11 cellular contexts compared by ENCODE assay signal in the genomic region with DNA sequence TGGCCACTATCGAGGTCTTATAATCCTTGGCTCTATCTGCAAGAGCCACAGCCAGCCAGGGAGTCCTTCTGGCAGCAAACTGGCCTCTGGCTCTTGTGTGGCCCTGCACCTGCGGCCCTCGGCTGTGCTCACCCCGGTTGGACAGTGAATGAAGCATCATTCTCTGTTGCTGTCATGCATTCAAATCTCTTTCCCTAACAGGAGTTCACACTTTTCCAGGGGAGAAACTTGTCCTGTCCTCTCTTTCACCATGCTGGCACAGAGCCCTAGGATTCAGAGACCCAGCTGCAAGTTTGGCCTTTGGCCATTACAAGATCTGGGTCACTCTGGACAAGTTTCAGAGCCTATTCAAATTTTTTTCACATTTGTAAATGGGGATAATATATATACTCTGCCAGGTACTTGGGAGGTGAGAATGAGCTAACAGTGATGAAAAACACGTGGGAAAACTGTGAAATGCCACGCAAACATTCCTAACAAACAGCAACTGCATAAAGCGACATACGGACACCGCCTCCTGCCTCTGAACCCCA. TPM values are rescaled to one million over a fixed set of nuclear protein-coding genes. Genes with fewer than 3 reads are reported as not detected.
DNase-seq lines count a peak whose midpoint lies in the region; ATAC-seq, FAIRE-seq and TF ChIP-seq lines count a peak whose summit lies in the region.
"Had no signal": no experiment of that assay in that cellular context is flagged by ENCODE, and none has a peak within 500 bp of the region (broad histone marks: within the 10 kb centered on the region; RNA-seq: fewer than 3 reads in every experiment).

No MANE protein-coding gene starts in this region.

- no peak for FAIRE-seq in small intestine (lab: Jason Lieb, UNC)

- dilution Hi-C loops in mammary epithelial cell (cut with HindIII; ENCODE audit: low sequenced_read_pairs): no loop called here

- H3K9me2 ChIP-seq in GM23248 (ENCODE audit: insufficient read depth): no peaks in the 10 kb centered on the region

- no peaks in the 10 kb centered on the region for H3K9me3 ChIP-seq in GM23248 (ENCODE audit: low read depth)
- H3K9me3 ChIP-seq in mammary epithelial cell (replicated peaks; ENCODE audit: insufficient read depth, low read length): no peaks in the 10 kb centered on the region
- H3K9me3 ChIP-seq in right cardiac atrium (ENCODE audit: control insufficient read depth, low read length): no peaks in the 10 kb centered on the region
- H3K9me3 ChIP-seq in small intestine (ENCODE audit: control insufficient read depth, low read depth): no peaks in the 10 kb centered on the region

- H3K27me3 ChIP-seq in GM23248 (replicated peaks; ENCODE audit: insufficient read depth) (no peaks in the 10 kb centered on the region), mammary epithelial cell (ENCODE audit: insufficient read depth, low read length) (no peaks in the 10 kb centered on the region), right cardiac atrium (ENCODE audit: control insufficient read depth, insufficient read depth) (no peaks in the 10 kb centered on the region), small intestine (ENCODE audit: control insufficient read depth in 2 of 2, insufficient read depth in 2 of 2, low read length in 2 of 2) (no peaks in the 10 kb centered on the region)

- DNase-seq in GM23248 (peak; percentile 91), mammary epithelial cell (no peak), right cardiac atrium (peak in 2 of 3 donors; percentile 45 to 53), OCI-M1 (lab: John Stamatoyannopoulos, UW) (no peak), small intestine (no peak)
- DNase-seq in activated CD8-positive, alpha-beta memory T cell treated with anti-CD3 and anti-CD28 coated beads, Interleukin-2, amount 50 U/mL, for 48 hours: no peak
- no peak for DNase-seq in stimulated activated CD8-positive, alpha-beta memory T cell treated with anti-CD3 and anti-CD28 coated beads, Interleukin-4, amount 100 ng/mL, for 48 hours
- DNase-seq: activated CD4-positive, alpha-beta memory T cell treated with anti-CD3 and anti-CD28 coated beads, Interleukin-2, amount 10 ng/mL, durations not matched to agents 7 days and 5 days; DMS153 had no signal

- peaks cover 46% of the 10 kb centered on the region for H3K4me1 ChIP-seq in GM23248 (ENCODE audit: insufficient read depth)
- peaks cover 41% of the 10 kb centered on the region for H3K4me1 ChIP-seq in mammary epithelial cell (ENCODE audit: insufficient read depth, low read length)
- peaks cover 4% of the 10 kb centered on the region for H3K4me1 ChIP-seq in right cardiac atrium (ENCODE audit: control insufficient read depth, insufficient read depth, low read length)
- peaks cover 0 to 8% of the 10 kb centered on the region in 2 donors for H3K4me1 ChIP-seq in small intestine (ENCODE audit: control insufficient read depth in 2 of 2, insufficient read depth in 1 of 2, low read depth in 1 of 2, low read length in 1 of 2)

- H3K4me3 ChIP-seq in GM23248: peak overlapping the region; percentile 14
- H3K4me3 ChIP-seq in mammary epithelial cell (replicated peaks in 1 of 3; ENCODE audit: insufficient read depth in 1 of 3, low read depth in 2 of 3, low read length in 3 of 3): no peak overlapping the region
- H3K4me3 ChIP-seq in right cardiac atrium (ENCODE audit: low read length): no peak overlapping the region
- H3K4me3 ChIP-seq in skin epidermis: no peak overlapping the region
- no peak overlapping the region for H3K4me3 ChIP-seq in small intestine (ENCODE audit: low read depth in 1 of 2, low read length in 2 of 2)
- H3K4me3 ChIP-seq: SK-N-MC had no signal

- H3K9ac ChIP-seq in GM23248: peak overlapping the region; percentile 95
- no peak overlapping the region for H3K9ac ChIP-seq in mammary epithelial cell (ENCODE audit: insufficient read depth, low read length)

- H3K36me3 ChIP-seq in GM23248 (ENCODE audit: low read depth) (peaks cover 14% of the 10 kb centered on the region; the same call in 1 of the 2 replicates), mammary epithelial cell (ENCODE audit: insufficient read depth, low read length) (peaks cover 9% of the 10 kb centered on the region), small intestine (ENCODE audit: control insufficient read depth in 2 of 2, insufficient read depth in 2 of 2, low read length in 2 of 2) (peaks cover 4 to 7% of the 10 kb centered on the region in 2 donors)

- in situ Hi-C loops in GM23248 (cut with MboI): no loop called here
- in situ Hi-C loops in mammary epithelial cell (cut with MboI; ENCODE audit: low sequenced_read_pairs in 2 of 2): no loop called here

- H3K4me2 ChIP-seq in GM23248 (ENCODE audit: unreplicated experiment): peak overlapping the region; percentile 85
- peak overlapping the region; percentile 26 for H3K4me2 ChIP-seq in mammary epithelial cell (ENCODE audit: insufficient read depth, low read depth, low read length)

- H4K20me1 ChIP-seq in GM23248 (ENCODE audit: insufficient read depth) (no peaks in the 10 kb centered on the region), mammary epithelial cell (ENCODE audit: insufficient read depth, low read length) (no peaks in the 10 kb centered on the region)

- H3K27ac ChIP-seq in GM23248 (peak overlapping the region; percentile 100), mammary epithelial cell (ENCODE audit: insufficient read depth, low read depth, low read length) (peak overlapping the region; percentile 77), right cardiac atrium (ENCODE audit: low read length) (peak overlapping the region; percentile 43), skin epidermis (peak overlapping the region in 17 of 21 experiments; percentile 28 to 81 (median 52)), small intestine (ENCODE audit: low read depth in 1 of 2, low read length in 1 of 2) (peak overlapping the region in 1 of 2 donors; percentile 84)
- H3K27ac ChIP-seq: SK-N-MC had no signal

- H3K79me2 ChIP-seq in GM23248 (ENCODE audit: insufficient read depth): peaks cover 49% of the 10 kb centered on the region
- peaks cover 18% of the 10 kb centered on the region for H3K79me2 ChIP-seq in mammary epithelial cell (ENCODE audit: insufficient read depth, low read length)

- intact Hi-C loops in mammary epithelial cell (cut with micrococcal nuclease): loop anchor here (5.0 kb wide), 1 partner anchor 109 kb away; no protein-coding TSS in a partner anchor
- intact Hi-C loops in right cardiac atrium (cut with DNase I): loop anchor here in 1 of 4 donors (10.0 kb wide), 1 partner anchor 124 kb away; a partner anchor contains a TSS

- CTCF ChIA-PET in mammary epithelial cell (lab: Charles Lee; ENCODE audit: low non-redundant PET): no interaction called here

- 2 to 5% methylated on average over 9 of the region's 9 CpGs for WGBS in GM23248 (ENCODE audit: low coverage in 1 of 2, low lambda C conversion rate in 2 of 2, missing lambda C conversion rate in 2 of 2), 2 experiments
- WGBS in mammary epithelial cell (ENCODE audit: low coverage, missing lambda C conversion rate): 73% methylated on average over 7 of the region's 9 CpGs
- WGBS in right cardiac atrium: 44% methylated on average over 9 of the region's 9 CpGs
- 63 to 68% (median 67%) methylated on average over 9 of the region's 9 CpGs for WGBS in small intestine, 3 donors

- H2AFZ ChIP-seq in GM23248 (no peak overlapping the region), mammary epithelial cell (ENCODE audit: low read depth, low read length) (peak overlapping the region; percentile 2)

- BruUV-seq in mammary epithelial cell (replicated peaks; lab: Mats Ljungman, UMichigan): no TSS peak

- TF ChIP-seq CTCF in mammary epithelial cell (conservative IDR thresholded peaks at IDR 0.05 in 1 of 2, IDR thresholded peaks at IDR 0.05 in 1 of 2; ENCODE audit: extremely low read depth in 1 of 2, insufficient read depth in 1 of 2, low read depth in 1 of 2, low read length in 2 of 2): no peak

- peaks cover 38% of the 10 kb centered on the region for H3F3A ChIP-seq in GM23248 (ENCODE audit: insufficient read depth)

- ATAC-seq in right cardiac atrium: peak; percentile 3 to 5

RNA-seq across cellular contexts. Expression of a gene that starts 34.2 kb away (rescaled TPM):
- 73.2 and 91.0 TPM in 2 replicates for total RNA-seq in GM23248 (2014; rRNA removed; shearing (Covaris generic))
- polyA plus RNA-seq in GM23248 (2016; fragmentation: Nextera tagmentation; extraction: Ambion mirVana) (82.7 and 83.7 TPM in 2 replicates), mammary epithelial cell (41.1 TPM), right cardiac atrium (32.2 TPM), small intestine (10 to 100 TPM in 1 of 3 donors, 1 to 10 TPM in 2; 7.3 to 31.9 (median 8.7) TPM)
- total RNA-seq in mammary epithelial cell (10 to 100 TPM; 26.2 to 68.5 TPM), right cardiac atrium (10 to 100 TPM; 48.2 to 55.8 (median 49.5) TPM)
- 58.2 TPM for polyA minus RNA-seq in mammary epithelial cell

RNA-seq across cellular contexts. Expression of a gene that starts 36.8 kb away (rescaled TPM):
- total RNA-seq in GM23248 (2014; rRNA removed; shearing (Covaris generic)): 68.1 and 73.0 TPM in 2 replicates
- 34.6 and 37.1 TPM in 2 replicates for polyA plus RNA-seq in GM23248 (2016; fragmentation: Nextera tagmentation; extraction: Ambion mirVana)
- 10 to 100 TPM; 17.0 to 48.5 TPM for total RNA-seq in mammary epithelial cell
- polyA plus RNA-seq in mammary epithelial cell: 13.9 TPM
- 5.3 TPM for polyA minus RNA-seq in mammary epithelial cell
- 10 to 100 TPM in 1 of 4 donors, 1 to 10 TPM in 3; 4.8 to 13.7 (median 7.1) TPM for total RNA-seq in right cardiac atrium
- 20.5 TPM for polyA plus RNA-seq in right cardiac atrium
- 10 to 100 TPM in 2 of 3 donors, 1 to 10 TPM in 1; 9.6 to 26.5 (median 17.2) TPM for polyA plus RNA-seq in small intestine

RNA-seq across cellular contexts. Expression of a gene that starts 57.0 kb away (rescaled TPM):
- total RNA-seq in GM23248 (2014; rRNA removed; shearing (Covaris generic)): 5.5 and 28.3 TPM in 2 replicates
- 5.6 and 6.5 TPM in 2 replicates for polyA plus RNA-seq in GM23248 (2016; fragmentation: Nextera tagmentation; extraction: Ambion mirVana)
- total RNA-seq in mammary epithelial cell: 10 to 100 TPM; 12.8 to 20.2 TPM
- polyA plus RNA-seq in mammary epithelial cell: 7.8 TPM
- polyA minus RNA-seq in mammary epithelial cell: 7.9 TPM
- 10 to 100 TPM; 16.0 to 25.2 (median 17.6) TPM for total RNA-seq in right cardiac atrium
- polyA plus RNA-seq in right cardiac atrium: 16.0 TPM
- 10 to 100 TPM; 13.8 to 27.1 (median 21.6) TPM for polyA plus RNA-seq in small intestine

Comparison
In these comparisons a context has a peak if more than half of its experiments do, and no peak if none do; other contexts are left out.
1. DNase-seq: peak in GM23248 (single experiment) and right cardiac atrium (2 of 3); none in mammary epithelial cell (single experiment), OCI-M1 (single experiment), activated CD8-positive, alpha-beta memory T cell treated with anti-CD3 and anti-CD28 coated beads, Interleukin-2, amount 50 U/mL, for 48 hours (single experiment), stimulated activated CD8-positive, alpha-beta memory T cell treated with anti-CD3 and anti-CD28 coated beads, Interleukin-4, amount 100 ng/mL, for 48 hours (single experiment) and small intestine (single experiment).